Comparison of ENCODE assay signal across 17 cellular contexts in the genomic region with DNA sequence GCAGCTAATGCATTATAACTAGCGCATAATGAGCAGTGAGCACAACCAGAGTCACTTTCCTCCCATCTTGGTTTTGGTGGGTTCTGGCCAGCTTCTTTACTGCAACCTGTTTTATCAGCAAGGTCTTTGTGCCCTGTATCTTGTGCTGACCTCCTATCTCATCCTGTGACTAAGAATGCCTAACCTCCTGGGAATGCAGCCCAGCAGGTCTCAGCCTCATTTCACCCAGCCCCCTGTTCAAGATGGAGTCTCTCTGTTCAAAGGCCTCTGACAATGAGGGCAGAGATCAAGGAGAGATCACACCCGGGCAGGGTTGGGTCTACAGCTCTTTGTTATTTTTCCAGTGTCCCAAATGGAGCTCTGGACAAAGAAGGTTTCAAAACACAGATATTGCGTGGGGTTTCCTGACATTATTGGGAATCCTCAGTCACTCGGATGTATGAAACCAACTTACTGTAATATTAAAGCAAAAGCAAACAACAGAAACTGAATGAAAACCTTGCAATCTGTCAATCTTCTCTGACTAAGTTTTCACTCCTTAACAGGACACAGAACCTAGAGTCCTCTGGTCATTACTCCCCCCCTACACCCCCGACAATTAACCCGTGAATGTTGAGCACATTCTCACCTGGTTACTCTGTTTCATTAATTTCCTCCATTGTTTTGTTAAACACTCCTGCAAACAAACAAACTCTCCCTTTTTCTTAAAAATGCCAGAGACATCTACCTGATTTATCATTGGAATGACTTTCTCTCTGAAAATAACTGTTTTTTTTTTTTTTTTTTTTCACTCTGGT.
A peak's percentile ranks its signal among the peaks of the same experiment; 100 is the strongest.
DNase-seq lines count a peak whose midpoint lies in the region; FAIRE-seq and TF ChIP-seq lines count a peak whose summit lies in the region.
"Had no signal": no experiment of that assay in that cellular context is flagged by ENCODE, and none has a peak within 500 bp of the region (broad histone marks: within the 10 kb centered on the region; RNA-seq: fewer than 3 reads in every experiment).

No MANE protein-coding gene starts in this region.

- H3K4me3 ChIP-seq in H7 (ENCODE audit: insufficient read depth, low read depth, low read length) (no peak overlapping the region), astrocyte (ENCODE audit: insufficient read depth, low read depth, low read length) (no peak overlapping the region), smooth muscle cell (no peak overlapping the region)

- no peaks in the 10 kb centered on the region for H3K4me1 Mint-ChIP-seq in astrocyte (ENCODE audit: low read depth, unreplicated experiment)
- H3K4me1 Mint-ChIP-seq in activated naive CD8-positive, alpha-beta T cell treated with anti-CD3 and anti-CD28 coated beads for 36 hours: no peaks in the 10 kb centered on the region
- H3K4me1 Mint-ChIP-seq: CD14-positive monocyte had no signal

- H3K27me3 ChIP-seq in H7 (ENCODE audit: control insufficient read depth, insufficient read depth, low read length): no peaks in the 10 kb centered on the region
- no peaks in the 10 kb centered on the region for H3K27me3 ChIP-seq in astrocyte (ENCODE audit: insufficient read depth, low read length)
- no peaks in the 10 kb centered on the region for H3K27me3 ChIP-seq in smooth muscle cell (ENCODE audit: low read depth)

- TF ChIP-seq CTCF in astrocyte (IDR thresholded peaks at IDR 0.05; ENCODE audit: insufficient read depth, low read depth, low read length) (no peak), smooth muscle cell (IDR thresholded peaks at IDR 0.05; ENCODE audit: borderline replicate concordance, insufficient read depth, poor library complexity, severe bottlenecking) (no peak)

- H3K36me3 ChIP-seq in H7 (replicated peaks; ENCODE audit: control insufficient read depth, insufficient read depth, low read length): no peaks in the 10 kb centered on the region
- H3K36me3 ChIP-seq in astrocyte (ENCODE audit: insufficient read depth, low read length): no peaks in the 10 kb centered on the region
- no peaks in the 10 kb centered on the region for H3K36me3 ChIP-seq in smooth muscle cell (ENCODE audit: low read depth)

- H3K9me3 Mint-ChIP-seq in astrocyte (ENCODE audit: unreplicated experiment): no peaks in the 10 kb centered on the region
- no peaks in the 10 kb centered on the region for H3K9me3 Mint-ChIP-seq in activated naive CD8-positive, alpha-beta T cell treated with anti-CD3 and anti-CD28 coated beads for 36 hours

- H4K20me1 ChIP-seq in astrocyte (ENCODE audit: insufficient read depth, low read length) (no peaks in the 10 kb centered on the region), smooth muscle cell (ENCODE audit: low read depth) (no peaks in the 10 kb centered on the region)

- H3K4me2 ChIP-seq in astrocyte (ENCODE audit: low read length) (no peak overlapping the region), smooth muscle cell (no peak overlapping the region)
- H3K4me2 ChIP-seq: KMS-11 had no signal

- H3K36me3 Mint-ChIP-seq in astrocyte (ENCODE audit: low read depth, unreplicated experiment): no peaks in the 10 kb centered on the region
- no peaks in the 10 kb centered on the region for H3K36me3 Mint-ChIP-seq in activated naive CD8-positive, alpha-beta T cell treated with anti-CD3 and anti-CD28 coated beads for 36 hours
- H3K36me3 Mint-ChIP-seq: CD14-positive monocyte had no signal

- H3K27me3 Mint-ChIP-seq in astrocyte (ENCODE audit: low read depth, unreplicated experiment): no peaks in the 10 kb centered on the region
- no peaks in the 10 kb centered on the region for H3K27me3 Mint-ChIP-seq in activated naive CD8-positive, alpha-beta T cell treated with anti-CD3 and anti-CD28 coated beads for 36 hours

- H2AFZ ChIP-seq in astrocyte (ENCODE audit: low read depth, low read length) (no peak overlapping the region), smooth muscle cell (ENCODE audit: low read depth) (no peak overlapping the region)

- no peaks in the 10 kb centered on the region for H3K4me1 ChIP-seq in astrocyte (ENCODE audit: insufficient read depth, low read length)
- H3K4me1 ChIP-seq in smooth muscle cell (ENCODE audit: low read depth): no peaks in the 10 kb centered on the region

- H3K79me2 ChIP-seq in astrocyte (ENCODE audit: insufficient read depth, low read length) (no peaks in the 10 kb centered on the region), smooth muscle cell (ENCODE audit: low read depth) (no peaks in the 10 kb centered on the region)

- H3K27ac ChIP-seq in astrocyte (ENCODE audit: low read depth, low read length) (no peak overlapping the region), smooth muscle cell (ENCODE audit: low read depth) (peak overlapping the region; percentile 74)
- H3K27ac ChIP-seq: KMS-11 had no signal

- DNase-seq in H7 (peak; percentile 2), astrocyte (ENCODE audit: low read depth) (no peak), iPS-NIHi7 (ENCODE audit: extremely low spot score) (peak; percentile 41), smooth muscle cell (lab: John Stamatoyannopoulos, UW; ENCODE audit: unreplicated experiment) (no peak), NCI-H2227 (lab: John Stamatoyannopoulos, UW; ENCODE audit: unreplicated experiment) (no peak), NCI-H2029 treated with DMSO at 0.1 percent for 48 hours (lab: John Stamatoyannopoulos, UW) (no peak)
- no peak for DNase-seq in activated naive CD8-positive, alpha-beta T cell treated with anti-CD3 and anti-CD28 coated beads for 36 hours
- DNase-seq: ACHN, AML-193, DMS153, EL, NCI-H1092 treated with DMSO at 0.1 percent for 48 hours, NCI-H345, NCI-H526 treated with DMSO at 0.1 percent for 48 hours, SHP77 treated with DMSO at 0.1 percent for 48 hours had no signal

- H3F3A ChIP-seq in smooth muscle cell (ENCODE audit: low read depth): no peaks in the 10 kb centered on the region

- no peak overlapping the region for H3K9ac ChIP-seq in astrocyte (ENCODE audit: low read length)
- H3K9ac ChIP-seq in smooth muscle cell (ENCODE audit: low read depth): no peak overlapping the region
- H3K9ac ChIP-seq: KMS-11 had no signal

- H3K4me3 Mint-ChIP-seq in astrocyte (ENCODE audit: unreplicated experiment): no peak overlapping the region
- H3K4me3 Mint-ChIP-seq in activated naive CD8-positive, alpha-beta T cell treated with anti-CD3 and anti-CD28 coated beads for 36 hours: no peak overlapping the region
- H3K4me3 Mint-ChIP-seq: CD14-positive monocyte had no signal

- H3K9me3 ChIP-seq in astrocyte (ENCODE audit: insufficient read depth, low read depth, low read length) (no peaks in the 10 kb centered on the region), smooth muscle cell (replicated peaks; ENCODE audit: low read depth) (no peaks in the 10 kb centered on the region)

- WGBS in smooth muscle cell (ENCODE audit: low lambda C conversion rate): 59% methylated on average over 6 of the region's 6 CpGs

- peak overlapping the region; percentile 10 for H3K27ac Mint-ChIP-seq in astrocyte (ENCODE audit: unreplicated experiment)
- H3K27ac Mint-ChIP-seq in activated naive CD8-positive, alpha-beta T cell treated with anti-CD3 and anti-CD28 coated beads for 36 hours: no peak overlapping the region
- H3K27ac Mint-ChIP-seq: CD14-positive monocyte had no signal

- FAIRE-seq in astrocyte (lab: Jason Lieb, UNC): peak; percentile 80

Comparison
In these comparisons a context has a peak if more than half of its experiments do, and no peak if none do; other contexts are left out.
1. DNase-seq: peak in H7 (single experiment) and iPS-NIHi7 (single experiment); none in astrocyte (single experiment), smooth muscle cell (single experiment), NCI-H2227 (single experiment), activated naive CD8-positive, alpha-beta T cell treated with anti-CD3 and anti-CD28 coated beads for 36 hours (single experiment) and NCI-H2029 treated with DMSO at 0.1 percent for 48 hours (single experiment).